ENCODE assay signal across 8 cellular contexts in the genomic region with DNA sequence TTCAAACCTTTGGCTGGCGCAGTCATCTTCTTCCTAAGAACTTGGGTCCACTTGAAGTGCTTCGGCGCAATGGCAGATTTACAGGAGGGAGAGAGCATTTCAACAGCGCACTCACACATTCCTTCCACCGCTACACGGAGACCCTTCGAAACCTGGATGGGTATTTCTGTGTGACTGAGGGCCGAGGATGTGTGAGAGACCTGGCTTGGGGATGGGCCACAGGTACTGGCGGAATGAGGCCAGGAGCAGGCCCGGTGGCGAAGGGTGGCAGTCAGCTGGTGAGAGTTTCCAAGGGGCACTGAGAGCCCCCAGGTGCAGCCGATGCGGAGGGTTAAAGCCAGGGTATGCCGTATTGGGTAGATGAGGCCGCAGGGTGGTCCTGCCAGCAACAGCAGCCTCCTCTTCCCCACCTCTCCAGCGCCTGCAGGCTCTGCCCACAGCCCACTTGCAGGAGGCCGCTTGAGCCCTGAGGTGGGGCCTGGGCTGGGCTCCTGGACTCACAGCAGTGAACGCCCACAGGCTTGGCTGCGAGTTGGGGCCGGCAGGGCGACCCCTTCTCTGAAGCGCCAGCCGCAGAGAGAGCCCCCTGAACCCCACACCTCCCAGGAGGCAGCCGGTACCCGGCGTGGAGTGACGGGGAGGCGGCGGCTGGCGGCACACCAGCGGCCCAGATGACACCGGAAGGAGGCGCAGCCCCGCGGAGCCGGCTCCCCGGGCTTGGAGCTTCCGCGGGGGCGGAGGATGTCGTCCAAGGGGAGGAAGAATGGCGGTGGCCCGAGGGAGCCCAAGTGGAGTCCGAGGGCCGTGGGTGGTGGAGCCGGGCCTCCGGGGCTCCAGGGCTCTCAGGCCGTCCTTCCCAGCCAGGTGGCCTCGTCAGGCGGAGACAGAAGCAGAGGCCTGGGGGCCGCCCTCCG.
A peak's percentile ranks its signal among the peaks of the same experiment; 100 is the strongest.
DNase-seq lines count a peak whose midpoint lies in the region; ATAC-seq lines count a peak whose summit lies in the region.

No MANE protein-coding gene starts in this region.

- no peak overlapping the region for H3K4me3 Mint-ChIP-seq in activated CD4-positive, alpha-beta T cell treated with anti-CD3 and anti-CD28 coated beads for 36 hours

- peak; percentile 41 for DNase-seq in activated CD4-positive, alpha-beta T cell treated with anti-CD3 and anti-CD28 coated beads for 36 hours
- DNase-seq in activated CD4-positive, alpha-beta T cell treated with anti-CD3 and anti-CD28 coated beads for 1 hour: no peak
- DNase-seq in substantia nigra (lab: John Stamatoyannopoulos, UW) (peak in 3 of 49 donors; percentile 43 to 62 (median 56)), NCI-H446 (lab: John Stamatoyannopoulos, UW) (no peak), NCI-H1048 (lab: John Stamatoyannopoulos, UW) (no peak), SJCRH30 (no peak)

- no peaks in the 10 kb centered on the region for H3K4me1 Mint-ChIP-seq in activated CD4-positive, alpha-beta T cell treated with anti-CD3 and anti-CD28 coated beads for 36 hours

- H3K4me3 ChIP-seq in iPS-20b (ENCODE audit: low read length) (peak overlapping the region; percentile 54; the same call in 1 of the 2 replicates), SJCRH30 (no peak overlapping the region)

- H3K36me3 ChIP-seq in iPS-20b (ENCODE audit: insufficient read depth, low read depth, low read length) (0 out of 2 replicates have a peak, but pooled peaks cover 6% of the 10 kb centered on the region), SJCRH30 (no peaks in the 10 kb centered on the region)

- H3K36me3 Mint-ChIP-seq in activated CD4-positive, alpha-beta T cell treated with anti-CD3 and anti-CD28 coated beads for 36 hours (ENCODE audit: low read depth): peaks cover 2% of the 10 kb centered on the region

- H3K27me3 ChIP-seq in iPS-20b (ENCODE audit: insufficient read depth, low read length): no peaks in the 10 kb centered on the region
- H3K27me3 ChIP-seq in SJCRH30: no peaks in the 10 kb centered on the region

- CTCF ChIA-PET in activated CD4-positive, alpha-beta T cell treated with anti-CD3 and anti-CD28 coated beads for 36 hours (lab: Charles Lee): interaction anchor here (0.6 to 3.0 kb wide), 35 partner anchors 12 to 375 kb away, joined by 3 to 63 read pairs (median 4); a partner anchor contains a TSS

- H3K9me3 ChIP-seq in iPS-20b (ENCODE audit: insufficient read depth, low read depth, low read length) (no peaks in the 10 kb centered on the region), SJCRH30 (replicated peaks) (no peaks in the 10 kb centered on the region)

- peak; percentile 33 for ATAC-seq in activated CD4-positive, alpha-beta T cell treated with anti-CD3 and anti-CD28 coated beads for 36 hours

- no peak overlapping the region; the same call in 1 of the 2 replicates for H3K9ac ChIP-seq in iPS-20b (ENCODE audit: low read depth, low read length)

- H3K9me3 Mint-ChIP-seq in activated CD4-positive, alpha-beta T cell treated with anti-CD3 and anti-CD28 coated beads for 36 hours (ENCODE audit: low read depth): no peaks in the 10 kb centered on the region

- POLR2A ChIA-PET in activated CD4-positive, alpha-beta T cell treated with anti-CD3 and anti-CD28 coated beads for 36 hours (lab: Charles Lee): no interaction called here

- H3K27me3 Mint-ChIP-seq in activated CD4-positive, alpha-beta T cell treated with anti-CD3 and anti-CD28 coated beads for 36 hours: no peaks in the 10 kb centered on the region

- H3K27ac ChIP-seq in angular gyrus (ENCODE audit: low read depth, low read length): peak overlapping the region; percentile 22
- no peak overlapping the region for H3K27ac ChIP-seq in iPS-20b (ENCODE audit: low read length)
- H3K27ac ChIP-seq in substantia nigra (ENCODE audit: low read depth, low read length, poor library complexity, severe bottlenecking): peak overlapping the region; percentile 66
- no peak overlapping the region for H3K27ac ChIP-seq in SJCRH30

- intact Hi-C loops in activated CD4-positive, alpha-beta T cell treated with anti-CD3 and anti-CD28 coated beads for 36 hours (cut with DNase I, micrococcal nuclease): loop anchor here in 1 of 2 experiments (10.0 kb wide), 1 partner anchor 318 kb away; no protein-coding TSS in a partner anchor

- H3K4me1 ChIP-seq in iPS-20b (ENCODE audit: insufficient read depth, low read length) (peaks cover 6% of the 10 kb centered on the region; the same call in 1 of the 2 replicates), SJCRH30 (no peaks in the 10 kb centered on the region)

- H3K27ac Mint-ChIP-seq in activated CD4-positive, alpha-beta T cell treated with anti-CD3 and anti-CD28 coated beads for 36 hours: no peak overlapping the region

Comparison
In these comparisons a context has a peak if more than half of its experiments do, and no peak if none do; other contexts are left out.
1. H3K27ac ChIP-seq: peak in angular gyrus (single experiment) and substantia nigra (single experiment); none in iPS-20b (single experiment) and SJCRH30 (single experiment).